In genomic region chr7:154060551-154060950, GRCh38 we compare ENCODE assay signal across 3 cellular contexts. TPM values are rescaled to one million over a fixed set of nuclear protein-coding genes. Genes with fewer than 3 reads are reported as not detected.
"Had no signal": no experiment of that assay in that cellular context is flagged by ENCODE, and none has a peak within 500 bp of the region (broad histone marks: within the 10 kb centered on the region; RNA-seq: fewer than 3 reads in every experiment).

No MANE protein-coding gene starts in this region.

RNA-seq across cellular contexts. Expression of gene DPP6, which starts 8.4 kb away (rescaled TPM):
- total RNA-seq: GM23248, GM23338, HFFc6 had no signal
